ENCODE assay signal across 20 cellular contexts in the genomic region with DNA sequence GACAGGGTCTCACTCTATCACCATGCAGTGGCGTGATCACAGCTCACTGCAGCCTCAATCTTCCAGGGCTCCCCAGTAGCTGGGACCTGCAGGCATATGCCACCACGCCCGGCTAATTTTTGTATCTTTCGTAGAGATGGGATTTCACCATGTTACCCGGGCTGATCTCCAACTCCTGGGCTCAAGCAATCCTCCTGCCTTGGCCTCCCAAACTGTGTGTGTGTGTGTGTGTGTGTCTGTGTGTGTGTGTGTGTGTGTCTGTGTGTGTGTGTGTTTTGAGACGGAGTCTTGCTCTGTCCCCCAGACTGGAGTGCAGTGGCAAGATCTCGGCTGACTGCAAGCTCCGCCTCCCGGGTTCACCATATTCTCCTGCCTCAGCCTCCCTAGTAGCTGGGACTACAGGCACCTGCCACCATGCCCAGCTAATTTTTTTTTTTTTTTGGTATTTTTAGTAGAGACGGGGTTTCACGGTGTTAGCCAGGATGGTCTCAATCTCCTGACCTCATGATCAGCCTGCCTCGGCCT. TPM values are rescaled to one million over a fixed set of nuclear protein-coding genes. Genes with fewer than 3 reads are reported as not detected.
"Had no signal": no experiment of that assay in that cellular context is flagged by ENCODE, and none has a peak within 500 bp of the region (broad histone marks: within the 10 kb centered on the region; RNA-seq: fewer than 3 reads in every experiment).

No MANE protein-coding gene starts in this region.

RNA-seq across cellular contexts. Expression of a gene that starts 12.5 kb away (rescaled TPM):
- total RNA-seq: activated naive CD4-positive, alpha-beta T cell treated with anti-CD3 and anti-CD28 coated beads for 36 hours; activated naive CD4-positive, alpha-beta T cell treated with anti-CD3 and anti-CD28 coated beads, Interleukin-2, amount 50 U/mL, for 72 hours; activated naive CD8-positive, alpha-beta T cell treated with anti-CD3 and anti-CD28 coated beads for 36 hours; activated naive CD8-positive, alpha-beta T cell treated with anti-CD3 and anti-CD28 coated beads, Interleukin-2, amount 10 ng/mL, durations not matched to agents 7 days and 5 days; activated T-cell treated with anti-CD3 and anti-CD28 coated beads, Interleukin-2, amount 50 U/mL, for 4 hours; activated T-cell treated with anti-CD3 and anti-CD28 coated beads, Interleukin-2, amount 50 U/mL, for 72 hours; activated T-helper 1 cell treated with anti-CD3 and anti-CD28 coated beads, Interleukin-12 subunit alpha, Interleukin-12 subunit beta, Interleukin-2, Interleukin-4 antibody, amounts not matched to agents 30 ng/mL and 10 ng/mL and 1 ng/mL, durations not matched to agents 14 hours and 24 hours and 36 hours; activated T-helper 17 cell treated with anti-CD3 and anti-CD28 coated beads, Interleukin-2, amount 50 U/mL, for 72 hours; activated T-helper 2 cell treated with anti-CD3 and anti-CD28 coated beads, Interferon-gamma antibody, Interleukin-2, Interleukin-4, amounts not matched to agents 10 μg/mL and 5 μg/mL and 100 μg/mL, durations not matched to agents 14 hours and 24 hours and 36 hours; aorta; ascending aorta; body of pancreas; breast epithelium; bronchial epithelial cell; cardiac muscle cell; cardiac septum; cerebellum; chondrocyte had no signal
- polyA plus RNA-seq: adipose tissue, aorta, cardiac muscle cell had no signal

RNA-seq across cellular contexts. Expression of a gene that starts 24.1 kb away (rescaled TPM):
- total RNA-seq: ascending aorta had no signal
- polyA plus RNA-seq: aorta had no signal

RNA-seq across cellular contexts. Expression of a gene that starts 26.5 kb away (rescaled TPM):
- total RNA-seq: activated naive CD4-positive, alpha-beta T cell treated with anti-CD3 and anti-CD28 coated beads for 36 hours; activated naive CD8-positive, alpha-beta T cell treated with anti-CD3 and anti-CD28 coated beads for 36 hours; activated naive CD8-positive, alpha-beta T cell treated with anti-CD3 and anti-CD28 coated beads, Interleukin-2, amount 10 ng/mL, durations not matched to agents 7 days and 5 days; activated T-helper 1 cell treated with anti-CD3 and anti-CD28 coated beads, Interleukin-12 subunit alpha, Interleukin-12 subunit beta, Interleukin-2, Interleukin-4 antibody, amounts not matched to agents 30 ng/mL and 10 ng/mL and 1 ng/mL, durations not matched to agents 14 hours and 24 hours and 36 hours; activated T-helper 17 cell treated with anti-CD3 and anti-CD28 coated beads, Interleukin-2, amount 50 U/mL, for 72 hours; activated T-helper 2 cell treated with anti-CD3 and anti-CD28 coated beads, Interferon-gamma antibody, Interleukin-2, Interleukin-4, amounts not matched to agents 10 μg/mL and 5 μg/mL and 100 μg/mL, durations not matched to agents 14 hours and 24 hours and 36 hours; aorta; ascending aorta; astrocyte; body of pancreas; bronchial epithelial cell; cardiac muscle cell; cerebellum; chondrocyte had no signal
- polyA plus RNA-seq: aorta, cardiac muscle cell had no signal
